8 cellular contexts compared by ENCODE assay signal in the genomic region with DNA sequence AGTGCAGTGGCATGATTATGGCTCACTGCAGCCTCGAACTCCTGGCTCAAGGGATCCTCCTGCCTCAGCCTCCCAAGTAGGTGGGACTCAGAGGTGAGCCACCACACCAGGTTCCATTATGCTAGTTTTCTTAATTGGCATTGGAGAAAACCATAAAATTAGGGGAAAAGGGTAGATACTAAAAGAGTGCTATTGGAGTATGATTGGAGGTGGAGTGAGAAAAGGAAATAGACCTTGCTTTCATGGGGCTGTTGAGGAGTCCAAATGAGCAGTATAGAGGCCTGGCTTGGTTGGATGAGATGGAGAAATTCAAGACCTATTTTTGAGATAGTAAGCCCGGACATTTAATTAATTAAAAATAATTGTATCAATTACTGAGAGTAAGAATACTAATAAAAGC. TPM values are rescaled to one million over a fixed set of nuclear protein-coding genes. Genes with fewer than 3 reads are reported as not detected.
DNase-seq lines count a peak whose midpoint lies in the region; ATAC-seq lines count a peak whose summit lies in the region.

No MANE protein-coding gene starts in this region.

- H3K4me1 ChIP-seq in iPS-20b (ENCODE audit: insufficient read depth, low read length), result no peaks in the 10 kb centered on the region

- H3K9me3 ChIP-seq in iPS-20b (ENCODE audit: insufficient read depth, low read depth, low read length), result peaks cover 3% of the 10 kb centered on the region; the same call in 1 of the 2 replicates

- no peaks in the 10 kb centered on the region for H3K27me3 Mint-ChIP-seq in activated CD4-positive, alpha-beta T cell treated with anti-CD3 and anti-CD28 coated beads, Interleukin-2, amount 10 ng/mL, durations not matched to agents 24 days and 14 days
- no peaks in the 10 kb centered on the region for H3K27me3 Mint-ChIP-seq in activated T-helper 1 cell treated with anti-CD3 and anti-CD28 coated beads, Interleukin-12 subunit alpha, Interleukin-12 subunit beta, Interleukin-2, Interleukin-4 antibody, amounts not matched to agents 30 ng/mL and 10 ng/mL and 1 ng/mL, durations not matched to agents 14 hours and 24 hours and 36 hours (ENCODE audit: insufficient read depth)

- intact Hi-C loops in activated CD4-positive, alpha-beta T cell treated with anti-CD3 and anti-CD28 coated beads, Interleukin-2, amount 10 ng/mL, durations not matched to agents 24 days and 14 days (cut with micrococcal nuclease), result no loop called here
- intact Hi-C loops in activated T-helper 1 cell treated with anti-CD3 and anti-CD28 coated beads, Interleukin-12 subunit alpha, Interleukin-12 subunit beta, Interleukin-2, Interleukin-4 antibody, amounts not matched to agents 30 ng/mL and 10 ng/mL and 1 ng/mL, durations not matched to agents 14 hours and 24 hours and 36 hours (cut with micrococcal nuclease), result no loop called here

- peak overlapping the region; percentile 25; the same call in 1 of the 2 replicates for H3K4me3 ChIP-seq in iPS-20b (ENCODE audit: low read length)

- H3K4me3 Mint-ChIP-seq in activated CD4-positive, alpha-beta T cell treated with anti-CD3 and anti-CD28 coated beads, Interleukin-2, amount 10 ng/mL, durations not matched to agents 24 days and 14 days, result peak overlapping the region; percentile 5
- peak overlapping the region; percentile 40 for H3K4me3 Mint-ChIP-seq in activated T-helper 1 cell treated with anti-CD3 and anti-CD28 coated beads, Interleukin-12 subunit alpha, Interleukin-12 subunit beta, Interleukin-2, Interleukin-4 antibody, amounts not matched to agents 30 ng/mL and 10 ng/mL and 1 ng/mL, durations not matched to agents 14 hours and 24 hours and 36 hours

- H3K36me3 ChIP-seq in iPS-20b (ENCODE audit: insufficient read depth, low read depth, low read length), result peaks cover 4% of the 10 kb centered on the region; the same call in 1 of the 2 replicates

- H3K36me3 Mint-ChIP-seq in activated CD4-positive, alpha-beta T cell treated with anti-CD3 and anti-CD28 coated beads, Interleukin-2, amount 10 ng/mL, durations not matched to agents 24 days and 14 days (ENCODE audit: low read depth), result peaks cover 8% of the 10 kb centered on the region
- H3K36me3 Mint-ChIP-seq in activated T-helper 1 cell treated with anti-CD3 and anti-CD28 coated beads, Interleukin-12 subunit alpha, Interleukin-12 subunit beta, Interleukin-2, Interleukin-4 antibody, amounts not matched to agents 30 ng/mL and 10 ng/mL and 1 ng/mL, durations not matched to agents 14 hours and 24 hours and 36 hours (ENCODE audit: low read depth), result peaks cover 3% of the 10 kb centered on the region

- no peak for DNase-seq in activated CD4-positive, alpha-beta T cell treated with anti-CD3 and anti-CD28 coated beads, Interleukin-2, amount 10 ng/mL, durations not matched to agents 24 days and 14 days
- no peak for DNase-seq in activated CD4-positive, alpha-beta T cell treated with anti-CD3 and anti-CD28 coated beads, Interleukin-2, amount 50 U/mL, for 1 hour
- DNase-seq in activated T-helper 1 cell treated with anti-CD3 and anti-CD28 coated beads, Interleukin-12 subunit alpha, Interleukin-12 subunit beta, Interleukin-2, Interleukin-4 antibody, amounts not matched to agents 30 ng/mL and 10 ng/mL and 1 ng/mL, durations not matched to agents 14 hours and 24 hours and 36 hours (ENCODE audit: low spot score), result no peak
- DNase-seq in substantia nigra (lab: John Stamatoyannopoulos, UW) (no peak), cerebellar cortex (ENCODE audit: low spot score) (no peak), NCI-H446 treated with DMSO at 0.1 percent for 48 hours (lab: John Stamatoyannopoulos, UW) (no peak)

- no peaks in the 10 kb centered on the region for H3K9me3 Mint-ChIP-seq in activated CD4-positive, alpha-beta T cell treated with anti-CD3 and anti-CD28 coated beads, Interleukin-2, amount 10 ng/mL, durations not matched to agents 24 days and 14 days
- no peaks in the 10 kb centered on the region for H3K9me3 Mint-ChIP-seq in activated T-helper 1 cell treated with anti-CD3 and anti-CD28 coated beads, Interleukin-12 subunit alpha, Interleukin-12 subunit beta, Interleukin-2, Interleukin-4 antibody, amounts not matched to agents 30 ng/mL and 10 ng/mL and 1 ng/mL, durations not matched to agents 14 hours and 24 hours and 36 hours

- no peak overlapping the region for H3K27ac Mint-ChIP-seq in activated CD4-positive, alpha-beta T cell treated with anti-CD3 and anti-CD28 coated beads, Interleukin-2, amount 10 ng/mL, durations not matched to agents 24 days and 14 days
- H3K27ac Mint-ChIP-seq in activated T-helper 1 cell treated with anti-CD3 and anti-CD28 coated beads, Interleukin-12 subunit alpha, Interleukin-12 subunit beta, Interleukin-2, Interleukin-4 antibody, amounts not matched to agents 30 ng/mL and 10 ng/mL and 1 ng/mL, durations not matched to agents 14 hours and 24 hours and 36 hours, result no peak overlapping the region

- H3K9ac ChIP-seq in iPS-20b (ENCODE audit: low read depth, low read length), result no peak overlapping the region

- no peak for ATAC-seq in HG02571 (IDR thresholded peaks at IDR 0.05; ENCODE audit: unreplicated experiment)

- H3K27ac ChIP-seq in iPS-20b (ENCODE audit: low read length), result no peak overlapping the region
- H3K27ac ChIP-seq in substantia nigra (ENCODE audit: low read depth, low read length, poor library complexity, severe bottlenecking), result peak overlapping the region; percentile 69

- H3K4me1 Mint-ChIP-seq in activated CD4-positive, alpha-beta T cell treated with anti-CD3 and anti-CD28 coated beads, Interleukin-2, amount 10 ng/mL, durations not matched to agents 24 days and 14 days, result peaks cover 4% of the 10 kb centered on the region
- no peaks in the 10 kb centered on the region for H3K4me1 Mint-ChIP-seq in activated T-helper 1 cell treated with anti-CD3 and anti-CD28 coated beads, Interleukin-12 subunit alpha, Interleukin-12 subunit beta, Interleukin-2, Interleukin-4 antibody, amounts not matched to agents 30 ng/mL and 10 ng/mL and 1 ng/mL, durations not matched to agents 14 hours and 24 hours and 36 hours (ENCODE audit: low read depth)

- H3K27me3 ChIP-seq in iPS-20b (ENCODE audit: insufficient read depth, low read length), result no peaks in the 10 kb centered on the region

RNA-seq across cellular contexts. Expression of gene BRD3OS, which starts 0.9 kb away (rescaled TPM):
- total RNA-seq in activated CD4-positive, alpha-beta T cell treated with anti-CD3 and anti-CD28 coated beads, Interleukin-2, amount 10 ng/mL, durations not matched to agents 24 days and 14 days, result 12.6 and 14.9 TPM in 2 replicates
- total RNA-seq in activated T-helper 1 cell treated with anti-CD3 and anti-CD28 coated beads, Interleukin-12 subunit alpha, Interleukin-12 subunit beta, Interleukin-2, Interleukin-4 antibody, amounts not matched to agents 30 ng/mL and 10 ng/mL and 1 ng/mL, durations not matched to agents 14 hours and 24 hours and 36 hours, result 12.3 and 14.5 TPM in 2 replicates

RNA-seq across cellular contexts. Expression of gene VAV2, which starts 32.3 kb away (rescaled TPM):
- total RNA-seq in activated CD4-positive, alpha-beta T cell treated with anti-CD3 and anti-CD28 coated beads, Interleukin-2, amount 10 ng/mL, durations not matched to agents 24 days and 14 days, result 6.3 and 9.0 TPM in 2 replicates
- 5.4 and 5.8 TPM in 2 replicates for total RNA-seq in activated T-helper 1 cell treated with anti-CD3 and anti-CD28 coated beads, Interleukin-12 subunit alpha, Interleukin-12 subunit beta, Interleukin-2, Interleukin-4 antibody, amounts not matched to agents 30 ng/mL and 10 ng/mL and 1 ng/mL, durations not matched to agents 14 hours and 24 hours and 36 hours

RNA-seq across cellular contexts. Expression of gene BRD3, which starts 43.4 kb away (rescaled TPM):
- total RNA-seq in activated CD4-positive, alpha-beta T cell treated with anti-CD3 and anti-CD28 coated beads, Interleukin-2, amount 10 ng/mL, durations not matched to agents 24 days and 14 days, result 32.3 and 40.9 TPM in 2 replicates
- 34.2 and 36.7 TPM in 2 replicates for total RNA-seq in activated T-helper 1 cell treated with anti-CD3 and anti-CD28 coated beads, Interleukin-12 subunit alpha, Interleukin-12 subunit beta, Interleukin-2, Interleukin-4 antibody, amounts not matched to agents 30 ng/mL and 10 ng/mL and 1 ng/mL, durations not matched to agents 14 hours and 24 hours and 36 hours
